ENCODE assay signal across 26 cellular contexts in genomic region chr11:128194226-128194625, GRCh38.
DNase-seq lines count a peak whose midpoint lies in the region; ATAC-seq, FAIRE-seq and TF ChIP-seq lines count a peak whose summit lies in the region.
"Had no signal": no experiment of that assay in that cellular context is flagged by ENCODE, and none has a peak within 500 bp of the region (broad histone marks: within the 10 kb centered on the region; RNA-seq: fewer than 3 reads in every experiment).

No MANE protein-coding gene starts in this region.

- no peaks in the 10 kb centered on the region for H4K20me1 ChIP-seq in keratinocyte (ENCODE audit: control insufficient read depth, extremely low read depth, insufficient read depth, low read length)

- FAIRE-seq in keratinocyte (lab: Jason Lieb, UNC), result no peak
- FAIRE-seq: G401.6, K562, kidney had no signal

- peak overlapping the region; percentile 33 for H3K4me2 ChIP-seq in keratinocyte (ENCODE audit: control insufficient read depth, extremely low read depth, insufficient read depth, low read depth, low read length)

- H3K36me3 ChIP-seq in heart left ventricle (no peaks in the 10 kb centered on the region), keratinocyte (ENCODE audit: control insufficient read depth in 2 of 2, extremely low read depth in 1 of 2, insufficient read depth in 2 of 2, low read length in 2 of 2) (no peaks in the 10 kb centered on the region), upper lobe of right lung (no peaks in the 10 kb centered on the region), gastroesophageal sphincter (no peaks in the 10 kb centered on the region)
- H3K36me3 ChIP-seq: adrenal gland, cardiac muscle cell, gastrocnemius medialis, HAP-1, WERI-Rb-1 had no signal

- DNase-seq in left ventricle myocardium superior (no peak), heart left ventricle (no peak), cardiac fibroblast (ENCODE audit: low read depth in 2 of 2) (peak; percentile 42 to 66), keratinocyte (ENCODE audit: low read depth, low spot score) (no peak), upper lobe of right lung (no peak), NCI-H1105 treated with DMSO at 0.1 percent for 48 hours (lab: John Stamatoyannopoulos, UW) (no peak), EL (no peak)
- DNase-seq: ACHN; activated CD8-positive, alpha-beta memory T cell treated with anti-CD3 and anti-CD28 coated beads, Interleukin-2, amount 50 U/mL, for 48 hours; activated gamma-delta T cell; adrenal gland; CD8-positive, alpha-beta T cell; gastrocnemius medialis; kidney; NCI-H1694; NCI-H2171; NCI-H524 treated with DMSO at 0.1 percent for 48 hours; nucleus accumbens; stimulated activated CD4-positive, alpha-beta T cell treated with anti-CD3 and anti-CD28 coated beads, Interleukin-12 subunit alpha, Interleukin-12 subunit beta, amount 100 ng/mL, for 4 hours; WERI-Rb-1 had no signal

- H3K27ac ChIP-seq in heart left ventricle (no peak overlapping the region), keratinocyte (ENCODE audit: control insufficient read depth, insufficient read depth, low read length) (no peak overlapping the region), upper lobe of right lung (peak overlapping the region; percentile 26), gastroesophageal sphincter (no peak overlapping the region)
- H3K27ac ChIP-seq: adrenal gland, cardiac muscle cell, gastrocnemius medialis, SK-N-MC, WERI-Rb-1 had no signal

- H3K4me3 ChIP-seq in heart left ventricle (no peak overlapping the region), cardiac fibroblast (replicated peaks in 1 of 2; ENCODE audit: low read depth in 2 of 2, low read length in 2 of 2) (no peak overlapping the region), keratinocyte (ENCODE audit: control insufficient read depth in 2 of 3, extremely low read depth in 1 of 3, insufficient read depth in 2 of 3, low read depth in 1 of 3, low read length in 3 of 3) (no peak overlapping the region), upper lobe of right lung (no peak overlapping the region), gastroesophageal sphincter (no peak overlapping the region)
- H3K4me3 ChIP-seq: adrenal gland, cardiac muscle cell, gastrocnemius medialis, HAP-1, K562, SK-N-MC had no signal

- H3K4me1 ChIP-seq in heart left ventricle (peaks cover 0 to 18% (median 2%) of the 10 kb centered on the region in 12 donors), keratinocyte (ENCODE audit: control insufficient read depth, extremely low read depth, insufficient read depth, low read length) (peaks cover 16% of the 10 kb centered on the region), upper lobe of right lung (peaks cover 26% of the 10 kb centered on the region), gastroesophageal sphincter (no peaks in the 10 kb centered on the region)
- H3K4me1 ChIP-seq: adrenal gland, HAP-1 had no signal

- H2AFZ ChIP-seq in keratinocyte (ENCODE audit: control insufficient read depth, low read length), result no peak overlapping the region

- TF ChIP-seq POLR2A in heart left ventricle (IDR thresholded peaks at IDR 0.05) (no peak), gastroesophageal sphincter (IDR thresholded peaks at IDR 0.05) (no peak)

- H3K27me3 ChIP-seq in heart left ventricle (no peaks in the 10 kb centered on the region), keratinocyte (ENCODE audit: control insufficient read depth, extremely low read depth, insufficient read depth, low read length) (no peaks in the 10 kb centered on the region), upper lobe of right lung (no peaks in the 10 kb centered on the region), gastroesophageal sphincter (no peaks in the 10 kb centered on the region)
- H3K27me3 ChIP-seq: adrenal gland, cardiac muscle cell, gastrocnemius medialis had no signal

- TF ChIP-seq CTCF in heart left ventricle (IDR thresholded peaks at IDR 0.05) (no peak), cardiac fibroblast (IDR thresholded peaks at IDR 0.05; ENCODE audit: low read depth, low read length) (no peak), keratinocyte (optimal IDR thresholded peaks at IDR 0.05 in 1 of 3, IDR thresholded peaks at IDR 0.05 in 1 of 3, conservative IDR thresholded peaks at IDR 0.05 in 1 of 3; ENCODE audit: extremely low read depth in 1 of 3, insufficient read depth in 2 of 3, low read length in 3 of 3) (no peak), upper lobe of right lung (IDR thresholded peaks at IDR 0.05) (no peak), gastroesophageal sphincter (IDR thresholded peaks at IDR 0.05) (no peak)

- ATAC-seq in left ventricle myocardium superior (peak; percentile 40), heart left ventricle (no peak), upper lobe of right lung (no peak), gastroesophageal sphincter (no peak)
- ATAC-seq: gastrocnemius medialis, K562 had no signal

- dilution Hi-C loops in keratinocyte (cut with MboI; ENCODE audit: extremely low pct_ligation_motif_present, low sequenced_read_pairs), result loop anchor here (25.0 kb wide), 1 partner anchor 443 kb away; no protein-coding TSS in a partner anchor

- no peak overlapping the region for H3K9ac ChIP-seq in keratinocyte (ENCODE audit: control insufficient read depth, extremely low read depth, insufficient read depth, low read length)

- no peaks in the 10 kb centered on the region for H3K9me3 ChIP-seq in heart left ventricle
- H3K9me3 ChIP-seq in keratinocyte (ENCODE audit: control insufficient read depth, low read depth, low read length), result no peaks in the 10 kb centered on the region
- no peaks in the 10 kb centered on the region for H3K9me3 ChIP-seq in upper lobe of right lung
- H3K9me3 ChIP-seq in gastroesophageal sphincter, result no peaks in the 10 kb centered on the region
- H3K9me3 ChIP-seq: adrenal gland, gastrocnemius medialis, HAP-1 had no signal

- no peaks in the 10 kb centered on the region for H3K9me1 ChIP-seq in keratinocyte (ENCODE audit: control insufficient read depth, extremely low read depth, insufficient read depth, low read length)

- TF ChIP-seq EP300 in gastroesophageal sphincter (IDR thresholded peaks at IDR 0.05), result no peak

- no peaks in the 10 kb centered on the region for H3K79me2 ChIP-seq in keratinocyte (ENCODE audit: control insufficient read depth, insufficient read depth, low read length)

- intact Hi-C loops in left ventricle myocardium superior (cut with micrococcal nuclease) (no loop called here), heart left ventricle (cut with DNase I) (loop anchor here in 2 of 10 donors (5.0 to 10.0 kb wide), 2 partner anchors 48 to 281 kb away; no protein-coding TSS in a partner anchor), upper lobe of right lung (cut with DNase I) (no loop called here)

Comparison
In these comparisons a context has a peak if more than half of its experiments do, and no peak if none do; other contexts are left out.
1. DNase-seq: peak in cardiac fibroblast (2 of 2); none in left ventricle myocardium superior (single experiment), heart left ventricle (0 of 5), keratinocyte (single experiment), upper lobe of right lung (single experiment), NCI-H1105 treated with DMSO at 0.1 percent for 48 hours (single experiment) and EL (single experiment).